Comparison of ENCODE assay signal across 26 cellular contexts in genomic region chr2:2269426-2269825, GRCh38.
"Had no signal": no experiment of that assay in that cellular context is flagged by ENCODE, and none has a peak within 500 bp of the region (broad histone marks: within the 10 kb centered on the region; RNA-seq: fewer than 3 reads in every experiment).

No MANE protein-coding gene starts in this region.

- H3K9ac ChIP-seq: KMS-11 had no signal

- DNase-seq: activated CD4-positive, alpha-beta T cell treated with anti-CD3 and anti-CD28 coated beads for 48 hours; activated CD4-positive, alpha-beta T cell treated with anti-CD3 and anti-CD28 coated beads, Interleukin-2, amount 50 U/mL, for 4 hours; activated CD4-positive, CD25-positive, alpha-beta regulatory T cell treated with anti-CD3 and anti-CD28 coated beads, Interleukin-2, amount 50 U/mL, for 72 hours; activated CD8-positive, alpha-beta memory T cell treated with anti-CD3 and anti-CD28 coated beads, Interleukin-2, amount 50 U/mL, for 48 hours; activated CD8-positive, alpha-beta T cell treated with anti-CD3 and anti-CD28 coated beads, Interleukin-2, amount 10 ng/mL, durations not matched to agents 7 days and 5 days; activated gamma-delta T cell; activated naive CD4-positive, alpha-beta T cell treated with anti-CD3 and anti-CD28 coated beads for 36 hours; amygdala; cerebellar nuclear complex; MG63; MV-4-11; NCI-H1092 treated with DMSO at 0.1 percent for 48 hours; NCI-H1417 treated with DMSO at 0.1 percent for 48 hours; NCI-H1694; NCI-H2029; NCI-H2107; NCI-H446; NCI-H526; NCI-H774; NK-92 treated with Interleukin-12 subunit alpha and Interleukin-12 subunit beta, amount 100 ng/mL, for 24 hours; OCI-M1; RPMI8226 had no signal

- H3K9me3 ChIP-seq: MG63 had no signal

- H3K4me3 ChIP-seq: MG63 had no signal

- H3K36me3 ChIP-seq: MG63 had no signal

- H3K27me3 ChIP-seq: MG63 had no signal

- H3K27ac ChIP-seq: KMS-11 had no signal

- ATAC-seq: activated CD8-positive, alpha-beta T cell treated with anti-CD3 and anti-CD28 coated beads, Interleukin-2, amount 10 ng/mL, durations not matched to agents 7 days and 5 days; Panc1; Right ventricle myocardium inferior; WTC11 had no signal

- H3K4me2 ChIP-seq: KMS-11 had no signal
